In the genomic region with DNA sequence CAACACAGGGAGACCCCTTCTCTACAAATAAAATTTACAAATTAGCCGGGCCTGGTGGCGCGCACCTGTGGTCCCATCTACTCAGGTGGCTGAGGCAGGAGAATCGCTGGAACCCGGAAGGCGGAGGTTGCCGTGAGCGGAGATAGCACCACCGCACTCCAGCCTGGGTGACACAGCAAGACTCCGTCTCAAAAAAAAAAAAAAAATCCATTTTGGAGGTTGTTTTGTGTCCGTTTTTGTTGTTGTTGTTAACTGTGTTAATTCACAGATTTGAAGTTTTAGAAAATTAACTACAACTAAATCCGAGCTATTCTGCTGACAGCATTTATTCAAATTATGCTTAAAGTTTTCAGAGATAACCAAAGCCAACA, we compare ENCODE assay signal across 8 cellular contexts. TPM values are rescaled to one million over a fixed set of nuclear protein-coding genes. Genes with fewer than 3 reads are reported as not detected.
DNase-seq lines count a peak whose midpoint lies in the region; ATAC-seq and TF ChIP-seq lines count a peak whose summit lies in the region.

No MANE protein-coding gene starts in this region.

- H3K9me3 ChIP-seq in SJSA1 (replicated peaks) (no peaks in the 10 kb centered on the region), mesodermal cell (ENCODE audit: control insufficient read depth, low read length) (no peaks in the 10 kb centered on the region), thoracic aorta (no peaks in the 10 kb centered on the region)

- peak overlapping the region; percentile 86 for H3K4me3 Mint-ChIP-seq in central memory CD8-positive, alpha-beta T cell

- DNase-seq in NCI-H510A (lab: John Stamatoyannopoulos, UW) = peak; percentile 7
- DNase-seq in NCI-H510A treated with DMSO at 0.1 percent for 48 hours (lab: John Stamatoyannopoulos, UW) = no peak
- no peak for DNase-seq in SJSA1 (ENCODE audit: low read depth in 1 of 2, low spot score in 2 of 2)
- no peak for DNase-seq in central memory CD8-positive, alpha-beta T cell (ENCODE audit: low spot score in 2 of 2)
- no peak for DNase-seq in thoracic aorta (ENCODE audit: low spot score)
- DNase-seq in germinal center (ENCODE audit: low spot score) = no peak
- no peak for DNase-seq in DMS153 (lab: John Stamatoyannopoulos, UW)

- peak overlapping the region; percentile 81 for H3K27ac ChIP-seq in SJSA1
- peak overlapping the region; percentile 75 for H3K27ac ChIP-seq in mesodermal cell (ENCODE audit: low read depth, low read length, severe bottlenecking)
- H3K27ac ChIP-seq in thoracic aorta = peak overlapping the region; percentile 87 to 93

- no peak for TF ChIP-seq CTCF in thoracic aorta (IDR thresholded peaks at IDR 0.05)

- H3K36me3 ChIP-seq in SJSA1 (peaks cover 12% of the 10 kb centered on the region), mesodermal cell (ENCODE audit: control insufficient read depth, insufficient read depth, low read length) (peaks cover 12% of the 10 kb centered on the region), thoracic aorta (no peaks in the 10 kb centered on the region)

- peaks cover 14% of the 10 kb centered on the region for H3K36me3 Mint-ChIP-seq in central memory CD8-positive, alpha-beta T cell (ENCODE audit: insufficient read depth)

- peaks cover 10% of the 10 kb centered on the region for H3K4me1 ChIP-seq in SJSA1 (replicated peaks)
- H3K4me1 ChIP-seq in mesodermal cell (ENCODE audit: control insufficient read depth, insufficient read depth, low read length, poor library complexity, severe bottlenecking) = no peaks in the 10 kb centered on the region
- H3K4me1 ChIP-seq in thoracic aorta (ENCODE audit: control insufficient read depth in 1 of 2, low read depth in 2 of 2) = peaks cover 10 to 23% of the 10 kb centered on the region in 2 donors

- no peak for ATAC-seq in central memory CD8-positive, alpha-beta T cell (replicated peaks; ENCODE audit: extremely low read depth, poor library complexity, severe bottlenecking)
- no peak for ATAC-seq in thoracic aorta (ENCODE audit: insufficient number of reproducible peaks, low FRiP score, low read depth)

- peak overlapping the region; percentile 79 for H3K4me3 ChIP-seq in SJSA1
- peak overlapping the region; percentile 68 for H3K4me3 ChIP-seq in mesodermal cell (ENCODE audit: extremely low read depth, insufficient read depth, low read length, poor library complexity, severe bottlenecking)
- H3K4me3 ChIP-seq in thoracic aorta = peak overlapping the region; percentile 70

- peak overlapping the region; percentile 92 for H3K27ac Mint-ChIP-seq in central memory CD8-positive, alpha-beta T cell (ENCODE audit: low read depth)

- H3K27me3 ChIP-seq in SJSA1 (replicated peaks) (no peaks in the 10 kb centered on the region), thoracic aorta (replicated peaks; ENCODE audit: insufficient read depth) (no peaks in the 10 kb centered on the region)

- H3K27me3 Mint-ChIP-seq in central memory CD8-positive, alpha-beta T cell = no peaks in the 10 kb centered on the region

- WGBS in mesodermal cell (ENCODE audit: insufficient coverage in 2 of 2), 2 experiments = 34 to 35% methylated on average over 7 to 10 of the region's 12 CpGs

- H3K9me3 Mint-ChIP-seq in central memory CD8-positive, alpha-beta T cell = no peaks in the 10 kb centered on the region

- peaks cover 31% of the 10 kb centered on the region for H3K4me1 Mint-ChIP-seq in central memory CD8-positive, alpha-beta T cell

RNA-seq across cellular contexts. Expression of a gene that starts 0.6 kb away (rescaled TPM):
- 66.4 and 77.9 TPM in 2 replicates for total RNA-seq in SJSA1 (2014; rRNA removed; shearing (Covaris generic))
- polyA plus RNA-seq in mesodermal cell (2013, experiment 1 of 2) = 15.3 TPM
- 15.0 TPM for polyA plus RNA-seq in mesodermal cell (2013, experiment 2 of 2)
- 10 to 100 TPM; 25.5 to 36.4 TPM for total RNA-seq in thoracic aorta
